9 cellular contexts compared by ENCODE assay signal in genomic region chr17:6374271-6374691, GRCh38.
DNase-seq lines count a peak whose midpoint lies in the region; ATAC-seq, FAIRE-seq and TF ChIP-seq lines count a peak whose summit lies in the region.
"Had no signal": no experiment of that assay in that cellular context is flagged by ENCODE, and none has a peak within 500 bp of the region (broad histone marks: within the 10 kb centered on the region; RNA-seq: fewer than 3 reads in every experiment).

No MANE protein-coding gene starts in this region.

- H3K9me3 ChIP-seq in pancreas (no peaks in the 10 kb centered on the region), thyroid gland (no peaks in the 10 kb centered on the region)

- peaks cover 0 to 11% (median 0%) of the 10 kb centered on the region in 4 donors for H3K27me3 ChIP-seq in pancreas
- H3K27me3 ChIP-seq in thyroid gland: no peaks in the 10 kb centered on the region

- FAIRE-seq in pancreas (lab: Jason Lieb, UNC): no peak

- peak; percentile 24 for DNase-seq in activated CD4-positive, alpha-beta T cell treated with anti-CD3 and anti-CD28 coated beads for 36 hours
- DNase-seq in activated CD4-positive, alpha-beta T cell treated with anti-CD3 and anti-CD28 coated beads, Interleukin-2, amount 10 ng/mL, durations not matched to agents 7 days and 5 days: no peak
- DNase-seq in NCI-H69 (lab: John Stamatoyannopoulos, UW) (peak; percentile 5), epithelial cell of prostate (ENCODE audit: low read depth, low spot score) (peak; percentile 75), pancreas (no peak), thyroid gland (no peak)

- peaks cover 24% of the 10 kb centered on the region for H3K4me1 Mint-ChIP-seq in activated CD4-positive, alpha-beta T cell treated with anti-CD3 and anti-CD28 coated beads for 36 hours
- H3K4me1 Mint-ChIP-seq in activated CD4-positive, alpha-beta T cell treated with anti-CD3 and anti-CD28 coated beads, Interleukin-2, amount 10 ng/mL, durations not matched to agents 7 days and 5 days: peaks cover 8% of the 10 kb centered on the region

- CTCF ChIA-PET in activated CD4-positive, alpha-beta T cell treated with anti-CD3 and anti-CD28 coated beads for 36 hours (lab: Charles Lee): no interaction called here
- CTCF ChIA-PET in activated CD4-positive, alpha-beta T cell treated with anti-CD3 and anti-CD28 coated beads, Interleukin-2, amount 10 ng/mL, durations not matched to agents 7 days and 5 days (lab: Charles Lee): no interaction called here

- H3K4me3 ChIP-seq in pancreas (no peak overlapping the region), thyroid gland (replicated peaks in 1 of 3) (no peak overlapping the region)

- WGBS in pancreas, 2 donors: 2 to 4% methylated on average over 2 of the region's 2 CpGs
- WGBS in thyroid gland, 2 donors: 1 to 4% methylated on average over 2 of the region's 2 CpGs

- H3K4me3 Mint-ChIP-seq in activated CD4-positive, alpha-beta T cell treated with anti-CD3 and anti-CD28 coated beads for 36 hours: peak overlapping the region; percentile 32
- H3K4me3 Mint-ChIP-seq in activated CD4-positive, alpha-beta T cell treated with anti-CD3 and anti-CD28 coated beads, Interleukin-2, amount 10 ng/mL, durations not matched to agents 7 days and 5 days: no peak overlapping the region

- H3K36me3 Mint-ChIP-seq in activated CD4-positive, alpha-beta T cell treated with anti-CD3 and anti-CD28 coated beads for 36 hours (ENCODE audit: low read depth): peaks cover 5% of the 10 kb centered on the region
- H3K36me3 Mint-ChIP-seq in activated CD4-positive, alpha-beta T cell treated with anti-CD3 and anti-CD28 coated beads, Interleukin-2, amount 10 ng/mL, durations not matched to agents 7 days and 5 days (ENCODE audit: low read depth): no peaks in the 10 kb centered on the region

- H3K36me3 ChIP-seq in pancreas (no peaks in the 10 kb centered on the region), thyroid gland (no peaks in the 10 kb centered on the region)

- no peak for TF ChIP-seq CTCF in pancreas (IDR thresholded peaks at IDR 0.05)
- no peak for TF ChIP-seq CTCF in thyroid gland (IDR thresholded peaks at IDR 0.05)

- no peak for TF ChIP-seq POLR2A in thyroid gland (IDR thresholded peaks at IDR 0.05)

- H3K27me3 Mint-ChIP-seq in activated CD4-positive, alpha-beta T cell treated with anti-CD3 and anti-CD28 coated beads for 36 hours: peaks cover 31% of the 10 kb centered on the region
- peaks cover 14% of the 10 kb centered on the region for H3K27me3 Mint-ChIP-seq in activated CD4-positive, alpha-beta T cell treated with anti-CD3 and anti-CD28 coated beads, Interleukin-2, amount 10 ng/mL, durations not matched to agents 7 days and 5 days

- H3K4me1 ChIP-seq in pancreas: no peaks in the 10 kb centered on the region
- H3K4me1 ChIP-seq in thyroid gland: no peaks in the 10 kb centered on the region

- H3K27ac Mint-ChIP-seq in activated CD4-positive, alpha-beta T cell treated with anti-CD3 and anti-CD28 coated beads for 36 hours: peak overlapping the region; percentile 76
- no peak overlapping the region for H3K27ac Mint-ChIP-seq in activated CD4-positive, alpha-beta T cell treated with anti-CD3 and anti-CD28 coated beads, Interleukin-2, amount 10 ng/mL, durations not matched to agents 7 days and 5 days

- intact Hi-C loops in activated CD4-positive, alpha-beta T cell treated with anti-CD3 and anti-CD28 coated beads for 36 hours (cut with DNase I, micrococcal nuclease): loop anchor here (2.0 to 5.0 kb wide), 6 partner anchors 53 to 789 kb away; partner anchors contain the start of genes NLRP1 (in 1 of the 2) and PIMREG (in 1 of the 2)
- intact Hi-C loops in pancreas (cut with DNase I) (no loop called here), thyroid gland (cut with DNase I) (no loop called here)

- H3K27ac ChIP-seq in epithelial cell of prostate (peak overlapping the region; percentile 47), pancreas (peak overlapping the region in 1 of 4 donors; percentile 22), thyroid gland (no peak overlapping the region)

- H3K9me3 Mint-ChIP-seq in activated CD4-positive, alpha-beta T cell treated with anti-CD3 and anti-CD28 coated beads for 36 hours (ENCODE audit: low read depth): peaks cover 9% of the 10 kb centered on the region
- peaks cover 10% of the 10 kb centered on the region for H3K9me3 Mint-ChIP-seq in activated CD4-positive, alpha-beta T cell treated with anti-CD3 and anti-CD28 coated beads, Interleukin-2, amount 10 ng/mL, durations not matched to agents 7 days and 5 days

- ATAC-seq in activated CD4-positive, alpha-beta T cell treated with anti-CD3 and anti-CD28 coated beads for 36 hours: peak; percentile 59
- ATAC-seq in pancreas (peak in 3 of 4 donors; percentile 23 to 56 (median 30)), GM18868 (IDR thresholded peaks at IDR 0.05; ENCODE audit: unreplicated experiment) (no peak), GM21515 (IDR thresholded peaks at IDR 0.05; ENCODE audit: unreplicated experiment) (no peak)
- ATAC-seq: Right ventricle myocardium inferior had no signal

- POLR2A ChIA-PET in activated CD4-positive, alpha-beta T cell treated with anti-CD3 and anti-CD28 coated beads for 36 hours (lab: Charles Lee): no interaction called here
- POLR2A ChIA-PET in activated CD4-positive, alpha-beta T cell treated with anti-CD3 and anti-CD28 coated beads, Interleukin-2, amount 10 ng/mL, durations not matched to agents 7 days and 5 days (lab: Charles Lee): no interaction called here

Comparison
In these comparisons a context has a peak if more than half of its experiments do, and no peak if none do; other contexts are left out.
1. DNase-seq: peak in activated CD4-positive, alpha-beta T cell treated with anti-CD3 and anti-CD28 coated beads for 36 hours (single experiment), NCI-H69 (single experiment) and epithelial cell of prostate (single experiment); none in activated CD4-positive, alpha-beta T cell treated with anti-CD3 and anti-CD28 coated beads, Interleukin-2, amount 10 ng/mL, durations not matched to agents 7 days and 5 days (single experiment), pancreas (0 of 6) and thyroid gland (0 of 2).
2. ATAC-seq: peak in activated CD4-positive, alpha-beta T cell treated with anti-CD3 and anti-CD28 coated beads for 36 hours (single experiment) and pancreas (3 of 4); none in GM18868 (single experiment) and GM21515 (single experiment).
3. intact Hi-C loops: an anchor here in activated CD4-positive, alpha-beta T cell treated with anti-CD3 and anti-CD28 coated beads for 36 hours (2.0 to 5.0 kb wide); none called in pancreas and thyroid gland.